17 cellular contexts compared by ENCODE assay signal in the genomic region with DNA sequence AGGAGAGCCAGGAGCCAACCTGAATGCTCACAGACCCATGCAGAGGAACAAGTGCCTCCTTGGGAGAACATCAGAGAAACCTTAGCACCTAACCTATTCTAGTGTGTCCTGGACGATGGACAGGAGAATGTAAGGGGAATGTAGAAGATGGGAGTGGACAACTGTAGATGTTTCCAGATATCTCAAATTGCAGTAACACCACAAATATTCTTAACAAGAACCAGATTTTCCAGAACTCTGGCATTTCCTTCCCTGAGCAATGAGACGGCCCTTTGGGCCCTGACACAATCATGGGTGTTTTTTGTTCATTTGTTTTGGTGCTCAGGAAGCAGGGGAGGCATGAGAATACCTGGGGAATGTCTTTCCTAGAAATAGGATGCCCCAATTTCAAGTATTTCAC.
"Had no signal": no experiment of that assay in that cellular context is flagged by ENCODE, and none has a peak within 500 bp of the region (broad histone marks: within the 10 kb centered on the region; RNA-seq: fewer than 3 reads in every experiment).

No MANE protein-coding gene starts in this region.

- H3K4me3 ChIP-seq: gastroesophageal sphincter, hepatocyte, ovary, sigmoid colon, suprapubic skin, upper lobe of right lung had no signal

- H3K27me3 ChIP-seq: hepatocyte, ovary, sigmoid colon, suprapubic skin, upper lobe of right lung had no signal

- ATAC-seq: activated T-cell treated with anti-CD3 and anti-CD28 coated beads, Interleukin-2, amount 50 U/mL, for 72 hours; effector memory CD8-positive, alpha-beta T cell; gastroesophageal sphincter; left ventricle myocardium superior; stimulated activated naive CD8-positive, alpha-beta T cell treated with anti-CD3 and anti-CD28 coated beads, Interleukin-15, Interleukin-2, amounts not matched to agents 100 U/mL and 50 U/mL, for 24 hours; upper lobe of right lung had no signal

- H3K27ac Mint-ChIP-seq: activated T-cell treated with anti-CD3 and anti-CD28 coated beads, Interleukin-2, amount 50 U/mL, for 72 hours; effector memory CD8-positive, alpha-beta T cell had no signal

- H3K79me2 ChIP-seq: hepatocyte had no signal

- H3K36me3 ChIP-seq: gastroesophageal sphincter, ovary, sigmoid colon, suprapubic skin, upper lobe of right lung had no signal

- H3K4me2 ChIP-seq: hepatocyte had no signal

- H3K27ac ChIP-seq: gastroesophageal sphincter, hepatocyte, ovary, sigmoid colon, suprapubic skin, upper lobe of right lung had no signal

- H3K9me3 ChIP-seq: gastroesophageal sphincter, ovary, sigmoid colon, suprapubic skin, upper lobe of right lung had no signal

- H3K9me3 Mint-ChIP-seq: activated naive CD8-positive, alpha-beta T cell treated with anti-CD3 and anti-CD28 coated beads, Interleukin-2, amount 10 ng/mL, durations not matched to agents 7 days and 5 days; activated T-cell treated with anti-CD3 and anti-CD28 coated beads, Interleukin-2, amount 50 U/mL, for 72 hours; central memory CD8-positive, alpha-beta T cell; effector memory CD8-positive, alpha-beta T cell had no signal

- H2AFZ ChIP-seq: hepatocyte had no signal

- H3K36me3 Mint-ChIP-seq: activated naive CD8-positive, alpha-beta T cell treated with anti-CD3 and anti-CD28 coated beads, Interleukin-2, amount 10 ng/mL, durations not matched to agents 7 days and 5 days had no signal

- H3K4me1 ChIP-seq: gastroesophageal sphincter, sigmoid colon, upper lobe of right lung had no signal

- DNase-seq: activated gamma-delta T cell treated with Interleukin-2 at 50 U/mL for 16 hours; activated naive CD8-positive, alpha-beta T cell treated with anti-CD3 and anti-CD28 coated beads, Interleukin-2, amount 10 ng/mL, durations not matched to agents 7 days and 5 days; activated T-cell treated with anti-CD3 and anti-CD28 coated beads, Interleukin-2, amount 50 U/mL, for 72 hours; cortex of kidney; effector memory CD8-positive, alpha-beta T cell; kidney; left ventricle myocardium superior; ovary; sigmoid colon; stimulated activated CD4-positive, alpha-beta T cell treated with anti-CD3 and anti-CD28 coated beads, Interleukin-12 subunit alpha, Interleukin-12 subunit beta, amount 100 ng/mL, for 4 hours; stimulated activated naive CD8-positive, alpha-beta T cell treated with anti-CD3 and anti-CD28 coated beads, Interleukin-15, Interleukin-2, amounts not matched to agents 100 U/mL and 50 U/mL, for 24 hours; T-helper 2 cell; upper lobe of right lung had no signal
